In genomic region chr6:15399651-15400470, GRCh38 we compare ENCODE assay signal across 1 cellular context.
TF ChIP-seq lines count a peak whose summit lies in the region.

No MANE protein-coding gene starts in this region.

TF ChIP-seq in K562, 482 proteins besides CTCF, POLR2A, EP300 and RAD21 (continued from another document and continues in another):
- no peak for TF ChIP-seq KDM4B (IDR thresholded peaks at IDR 0.05; ENCODE audit: borderline replicate concordance in 2 of 2, low read depth in 1 of 2)
- no peak for TF ChIP-seq SUPT5H (IDR thresholded peaks at IDR 0.05)
- TF ChIP-seq, protein P1, sequence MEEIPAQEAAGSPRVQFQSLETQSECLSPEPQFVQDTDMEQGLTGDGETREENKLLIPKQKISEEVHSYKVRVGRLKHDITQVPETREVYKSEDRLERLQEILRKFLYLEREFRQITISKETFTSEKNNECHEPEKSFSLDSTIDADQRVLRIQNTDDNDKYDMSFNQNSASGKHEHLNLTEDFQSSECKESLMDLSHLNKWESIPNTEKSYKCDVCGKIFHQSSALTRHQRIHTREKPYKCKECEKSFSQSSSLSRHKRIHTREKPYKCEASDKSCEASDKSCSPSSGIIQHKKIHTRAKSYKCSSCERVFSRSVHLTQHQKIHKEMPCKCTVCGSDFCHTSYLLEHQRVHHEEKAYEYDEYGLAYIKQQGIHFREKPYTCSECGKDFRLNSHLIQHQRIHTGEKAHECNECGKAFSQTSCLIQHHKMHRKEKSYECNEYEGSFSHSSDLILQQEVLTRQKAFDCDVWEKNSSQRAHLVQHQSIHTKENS (CRISPR knock-in tag; IDR thresholded peaks at IDR 0.05) = no peak
- TF ChIP-seq ZNF124 (CRISPR knock-in tag; IDR thresholded peaks at IDR 0.05) = no peak
- no peak for TF ChIP-seq HCFC1 (IDR thresholded peaks at IDR 0.05; ENCODE audit: low read depth, low read length)
- TF ChIP-seq ELK1 (CRISPR knock-in tag; IDR thresholded peaks at IDR 0.05) = no peak
- TF ChIP-seq KLF16 (IDR thresholded peaks at IDR 0.05) = peak; percentile 60
- TF ChIP-seq ELF4 (CRISPR knock-in tag; IDR thresholded peaks at IDR 0.05) = no peak
- TF ChIP-seq MAFF (IDR thresholded peaks at IDR 0.05; ENCODE audit: low read length) = no peak
- TF ChIP-seq CBFA2T3 (IDR thresholded peaks at IDR 0.05) = peak; percentile 79
- no peak for TF ChIP-seq NCOA6 (IDR thresholded peaks at IDR 0.05)
- TF ChIP-seq CSDE1 (IDR thresholded peaks at IDR 0.05) = no peak
- TF ChIP-seq PHB2 (IDR thresholded peaks at IDR 0.05; ENCODE audit: low read depth) = no peak
- 0 out of 2 replicates have a peak, but pooled peaks have one; percentile 53 for TF ChIP-seq ZBED1 (IDR thresholded peaks at IDR 0.05)
- TF ChIP-seq CEBPG (CRISPR knock-in tag; IDR thresholded peaks at IDR 0.05) = no peak
- TF ChIP-seq CEBPG (tag; conservative IDR thresholded peaks at IDR 0.05 in 1 of 2, IDR thresholded peaks at IDR 0.05 in 1 of 2) = no peak
- peak; percentile 62 for TF ChIP-seq MYC (IDR thresholded peaks at IDR 0.05; ENCODE audit: low read depth, low read length)
- no peak for TF ChIP-seq MYC (CRISPR knock-in tag; IDR thresholded peaks at IDR 0.05; ENCODE audit: borderline replicate concordance, low read depth)
- TF ChIP-seq DEAF1 (CRISPR knock-in tag; IDR thresholded peaks at IDR 0.05) = no peak
- no peak for TF ChIP-seq ZNF699 (CRISPR knock-in tag; IDR thresholded peaks at IDR 0.05; ENCODE audit: insufficient replicate concordance)
- TF ChIP-seq, protein P2, sequence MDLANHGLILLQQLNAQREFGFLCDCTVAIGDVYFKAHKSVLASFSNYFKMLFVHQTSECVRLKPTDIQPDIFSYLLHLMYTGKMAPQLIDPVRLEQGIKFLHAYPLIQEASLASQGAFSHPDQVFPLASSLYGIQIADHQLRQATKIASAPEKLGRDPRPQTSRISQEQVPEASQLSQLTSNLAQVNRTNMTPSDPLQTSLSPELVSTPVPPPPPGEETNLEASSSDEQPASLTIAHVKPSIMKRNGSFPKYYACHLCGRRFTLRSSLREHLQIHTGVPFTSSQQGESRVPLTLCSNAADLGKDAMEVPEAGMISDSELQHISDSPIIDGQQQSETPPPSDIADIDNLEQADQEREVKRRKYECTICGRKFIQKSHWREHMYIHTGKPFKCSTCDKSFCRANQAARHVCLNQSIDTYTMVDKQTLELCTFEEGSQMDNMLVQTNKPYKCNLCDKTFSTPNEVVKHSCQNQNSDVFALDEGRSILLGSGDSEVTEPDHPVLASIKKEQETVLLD (IDR thresholded peaks at IDR 0.05) = no peak
- TF ChIP-seq CREM (IDR thresholded peaks at IDR 0.05; ENCODE audit: low read depth) = 0 out of 2 replicates have a peak, but pooled peaks have one; percentile 4
- TF ChIP-seq ZNF175 (CRISPR knock-in tag; IDR thresholded peaks at IDR 0.05; ENCODE audit: low read depth) = no peak
- TF ChIP-seq HNRNPUL1 (IDR thresholded peaks at IDR 0.05; ENCODE audit: low read length) = no peak
- TF ChIP-seq HNRNPLL (IDR thresholded peaks at IDR 0.05; ENCODE audit: low read depth, low read length, poor library complexity, severe bottlenecking) = peak; percentile 6
- peak; percentile 38; the same call in 1 of the 2 replicates for TF ChIP-seq RNF2 (IDR thresholded peaks at IDR 0.05)
- TF ChIP-seq CGGBP1 (CRISPR knock-in tag; IDR thresholded peaks at IDR 0.05) = no peak
- TF ChIP-seq PTRF (tag; IDR thresholded peaks at IDR 0.05) = no peak
- TF ChIP-seq MEF2A (IDR thresholded peaks at IDR 0.05; ENCODE audit: control insufficient read depth, low read depth, low read length) = no peak
- no peak for TF ChIP-seq BCL6 (CRISPR knock-in tag; IDR thresholded peaks at IDR 0.05)
- no peak for TF ChIP-seq ZNF140 (CRISPR knock-in tag; IDR thresholded peaks at IDR 0.05)
- no peak for TF ChIP-seq LCOR (CRISPR knock-in tag; IDR thresholded peaks at IDR 0.05)
- TF ChIP-seq RFX1 (IDR thresholded peaks at IDR 0.05) = no peak
- no peak for TF ChIP-seq ZFX (CRISPR knock-in tag; IDR thresholded peaks at IDR 0.05)
- no peak for TF ChIP-seq TBP (optimal IDR thresholded peaks at IDR 0.05; ENCODE audit: low read depth, low read length)
- TF ChIP-seq, protein P3, sequence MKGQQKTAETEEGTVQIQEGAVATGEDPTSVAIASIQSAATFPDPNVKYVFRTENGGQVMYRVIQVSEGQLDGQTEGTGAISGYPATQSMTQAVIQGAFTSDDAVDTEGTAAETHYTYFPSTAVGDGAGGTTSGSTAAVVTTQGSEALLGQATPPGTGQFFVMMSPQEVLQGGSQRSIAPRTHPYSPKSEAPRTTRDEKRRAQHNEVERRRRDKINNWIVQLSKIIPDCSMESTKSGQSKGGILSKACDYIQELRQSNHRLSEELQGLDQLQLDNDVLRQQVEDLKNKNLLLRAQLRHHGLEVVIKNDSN (CRISPR knock-in tag; IDR thresholded peaks at IDR 0.05) = no peak
- no peak for TF ChIP-seq GABPA (tag; conservative IDR thresholded peaks at IDR 0.05; ENCODE audit: low read depth)
- TF ChIP-seq TFAP4 (CRISPR knock-in tag; IDR thresholded peaks at IDR 0.05; ENCODE audit: borderline replicate concordance) = peak; percentile 75; the same call in 1 of the 2 replicates
- no peak for TF ChIP-seq ZNF512 (tag; IDR thresholded peaks at IDR 0.05)
- no peak for TF ChIP-seq KLF1 (tag; IDR thresholded peaks at IDR 0.05)
- peak; percentile 22; the same call in 1 of the 2 replicates for TF ChIP-seq NFE2 (IDR thresholded peaks at IDR 0.05; ENCODE audit: low read depth)
- no peak for TF ChIP-seq NFATC3 (IDR thresholded peaks at IDR 0.05)
- TF ChIP-seq CHD1 (IDR thresholded peaks at IDR 0.05; ENCODE audit: low read length) = no peak
- no peak for TF ChIP-seq ZNF778 (CRISPR knock-in tag; IDR thresholded peaks at IDR 0.05)
- TF ChIP-seq GATAD2A (IDR thresholded peaks at IDR 0.05) = no peak
- TF ChIP-seq ZNF551 (CRISPR knock-in tag; IDR thresholded peaks at IDR 0.05) = no peak
- no peak for TF ChIP-seq HDAC6 (IDR thresholded peaks at IDR 0.05; ENCODE audit: low read depth, low read length)
- TF ChIP-seq ZNF766 (CRISPR knock-in tag; conservative IDR thresholded peaks at IDR 0.05) = 0 out of 2 replicates have a peak, but pooled peaks have one; percentile 32
- TF ChIP-seq NCOA2 (IDR thresholded peaks at IDR 0.05; ENCODE audit: partially characterized antibody in 2 of 2) = no peak
- TF ChIP-seq ZBTB40 (IDR thresholded peaks at IDR 0.05) = no peak
- no peak for TF ChIP-seq ZBTB40 (CRISPR knock-in tag; IDR thresholded peaks at IDR 0.05)
- 0 out of 2 replicates have a peak, but pooled peaks have one; percentile 22 for TF ChIP-seq ZBTB17 (CRISPR knock-in tag; IDR thresholded peaks at IDR 0.05)
- no peak for TF ChIP-seq DACH1 (IDR thresholded peaks at IDR 0.05; ENCODE audit: partially characterized antibody)
- no peak for TF ChIP-seq MIER1 (IDR thresholded peaks at IDR 0.05; ENCODE audit: low read depth)
- no peak for TF ChIP-seq PCBP2 (IDR thresholded peaks at IDR 0.05; ENCODE audit: low read depth, low read length, poor library complexity, severe bottlenecking)
- no peak for TF ChIP-seq ETV5 (CRISPR knock-in tag; IDR thresholded peaks at IDR 0.05; ENCODE audit: low read depth)
- TF ChIP-seq CAMTA2 (CRISPR knock-in tag; conservative IDR thresholded peaks at IDR 0.05) = no peak
- TF ChIP-seq TCF15 (CRISPR knock-in tag; IDR thresholded peaks at IDR 0.05) = no peak
